9 cellular contexts compared by ENCODE assay signal in genomic region chr13:49620170-49620621, GRCh38. TPM values are rescaled to one million over a fixed set of nuclear protein-coding genes. Genes with fewer than 3 reads are reported as not detected.
DNase-seq lines count a peak whose midpoint lies in the region; ATAC-seq and TF ChIP-seq lines count a peak whose summit lies in the region.
"Had no signal": no experiment of that assay in that cellular context is flagged by ENCODE, and none has a peak within 500 bp of the region (broad histone marks: within the 10 kb centered on the region; RNA-seq: fewer than 3 reads in every experiment).

No MANE protein-coding gene starts in this region.

- ATAC-seq in HG02884 (IDR thresholded peaks at IDR 0.05; ENCODE audit: unreplicated experiment) (peak; percentile 77), T-helper 17 cell (no peak), HG03460 (IDR thresholded peaks at IDR 0.05; ENCODE audit: unreplicated experiment) (no peak)

- H3K27ac Mint-ChIP-seq in activated naive CD4-positive, alpha-beta T cell treated with anti-CD3 and anti-CD28 coated beads for 36 hours, result no peak overlapping the region
- peak overlapping the region; percentile 11 for H3K27ac Mint-ChIP-seq in T-helper 17 cell

- H3K4me1 ChIP-seq in testis, result peaks cover 10% of the 10 kb centered on the region
- H3K4me1 ChIP-seq in sigmoid colon, result peaks cover 0 to 11% (median 5%) of the 10 kb centered on the region in 4 donors

- H3K27me3 ChIP-seq in testis, result no peaks in the 10 kb centered on the region
- H3K27me3 ChIP-seq in sigmoid colon, result no peaks in the 10 kb centered on the region

- H3K4me1 Mint-ChIP-seq in activated naive CD4-positive, alpha-beta T cell treated with anti-CD3 and anti-CD28 coated beads for 36 hours (ENCODE audit: low read depth), result peaks cover 3% of the 10 kb centered on the region
- no peaks in the 10 kb centered on the region for H3K4me1 Mint-ChIP-seq in T-helper 17 cell

- DNase-seq in activated naive CD4-positive, alpha-beta T cell treated with anti-CD3 and anti-CD28 coated beads for 36 hours, result peak; percentile 14
- no peak for DNase-seq in activated naive CD4-positive, alpha-beta T cell treated with Interleukin-2 at 50 U/mL for 16 hours
- DNase-seq in T-helper 17 cell (no peak), testis (peak; percentile 52), hepatic stellate cell (ENCODE audit: low spot score) (no peak), sigmoid colon (no peak)
- DNase-seq: stimulated activated CD4-positive, alpha-beta T cell treated with anti-CD3 and anti-CD28 coated beads, Interleukin-15, amount 100 ng/mL, for 24 hours had no signal

- TF ChIP-seq EP300 in sigmoid colon (IDR thresholded peaks at IDR 0.05), result no peak

- CTCF ChIA-PET in activated naive CD4-positive, alpha-beta T cell treated with anti-CD3 and anti-CD28 coated beads for 36 hours (lab: Charles Lee), result no interaction called here

- H3K27me3 Mint-ChIP-seq in activated naive CD4-positive, alpha-beta T cell treated with anti-CD3 and anti-CD28 coated beads for 36 hours (ENCODE audit: low read depth), result peaks cover 4% of the 10 kb centered on the region
- peaks cover 11% of the 10 kb centered on the region for H3K27me3 Mint-ChIP-seq in T-helper 17 cell

- no peaks in the 10 kb centered on the region for H3K9me3 Mint-ChIP-seq in activated naive CD4-positive, alpha-beta T cell treated with anti-CD3 and anti-CD28 coated beads for 36 hours

- TF ChIP-seq POLR2A in testis (IDR thresholded peaks at IDR 0.05) (no peak), sigmoid colon (IDR thresholded peaks at IDR 0.05) (no peak)

- no peaks in the 10 kb centered on the region for H3K36me3 Mint-ChIP-seq in activated naive CD4-positive, alpha-beta T cell treated with anti-CD3 and anti-CD28 coated beads for 36 hours (ENCODE audit: low read depth)
- no peaks in the 10 kb centered on the region for H3K36me3 Mint-ChIP-seq in T-helper 17 cell (ENCODE audit: low read depth)

- WGBS in testis, 2 donors, result 52 to 59% methylated on average over 15 to 22 of the region's 22 CpGs
- 52 to 63% methylated on average over 22 of the region's 22 CpGs for WGBS in sigmoid colon, 2 donors

- H3K36me3 ChIP-seq in testis (ENCODE audit: low read depth, missing control alignments), result no peaks in the 10 kb centered on the region
- no peaks in the 10 kb centered on the region for H3K36me3 ChIP-seq in sigmoid colon

- peak overlapping the region; percentile 4 to 31 for H3K4me3 ChIP-seq in testis
- no peak overlapping the region for H3K4me3 ChIP-seq in sigmoid colon

- TF ChIP-seq CTCF in testis (IDR thresholded peaks at IDR 0.05) (no peak), sigmoid colon (IDR thresholded peaks at IDR 0.05) (no peak)

- H3K9me3 ChIP-seq in T-helper 17 cell (ENCODE audit: control insufficient read depth, low read length, poor library complexity, severe bottlenecking) (no peaks in the 10 kb centered on the region), testis (no peaks in the 10 kb centered on the region), sigmoid colon (no peaks in the 10 kb centered on the region)

- H3K27ac ChIP-seq in testis (no peak overlapping the region), sigmoid colon (no peak overlapping the region)

- intact Hi-C loops in activated naive CD4-positive, alpha-beta T cell treated with anti-CD3 and anti-CD28 coated beads for 36 hours (cut with micrococcal nuclease), result no loop called here
- intact Hi-C loops in testis (cut with DNase I; ENCODE audit: low total_unique reads), result no loop called here
- intact Hi-C loops in sigmoid colon (cut with DNase I), result no loop called here

- H3K4me3 Mint-ChIP-seq in activated naive CD4-positive, alpha-beta T cell treated with anti-CD3 and anti-CD28 coated beads for 36 hours, result no peak overlapping the region
- H3K4me3 Mint-ChIP-seq in T-helper 17 cell, result no peak overlapping the region

RNA-seq across cellular contexts. Expression of gene ARL11, which starts 8.1 kb away (rescaled TPM):
- total RNA-seq in activated naive CD4-positive, alpha-beta T cell treated with anti-CD3 and anti-CD28 coated beads for 36 hours, result under 1 TPM; 0.62 to 0.72 TPM
- total RNA-seq in T-helper 17 cell (under 1 TPM in 1 of 2 donors, not detected in 1; 0.22 TPM), testis (under 1 TPM; 0.25 to 0.47 TPM), sigmoid colon (1 to 10 TPM in 2 of 4 donors, under 1 TPM in 2; 0.33 to 1.8 (median 0.83) TPM)
- polyA plus RNA-seq in testis (ENCODE audit: insufficient read depth, low read depth, low replicate concordance) (0.62 TPM), sigmoid colon (1 to 10 TPM; 1.2 to 2.7 (median 1.8) TPM)

RNA-seq across cellular contexts. Expression of gene RCBTB1, which starts 34.8 kb away (rescaled TPM):
- 10 to 100 TPM; 17.8 to 19.2 TPM for total RNA-seq in activated naive CD4-positive, alpha-beta T cell treated with anti-CD3 and anti-CD28 coated beads for 36 hours
- 10 to 100 TPM; 20.2 to 23.0 TPM for total RNA-seq in T-helper 17 cell
- 10 to 100 TPM; 20.5 to 32.8 TPM for total RNA-seq in testis
- polyA plus RNA-seq in testis (ENCODE audit: insufficient read depth, low read depth, low replicate concordance), result 14.4 TPM
- 10 to 100 TPM; 10.2 to 20.7 (median 12.5) TPM for total RNA-seq in sigmoid colon
- polyA plus RNA-seq in sigmoid colon, result 1 to 10 TPM; 4.2 to 7.1 (median 5.4) TPM

Comparison
In these comparisons a context has a peak if more than half of its experiments do, and no peak if none do; other contexts are left out.
1. DNase-seq: peak in activated naive CD4-positive, alpha-beta T cell treated with anti-CD3 and anti-CD28 coated beads for 36 hours (single experiment) and testis (single experiment); none in activated naive CD4-positive, alpha-beta T cell treated with Interleukin-2 at 50 U/mL for 16 hours (single experiment), T-helper 17 cell (0 of 3), hepatic stellate cell (single experiment) and sigmoid colon (single experiment).
2. H3K4me3 ChIP-seq: peak in testis (2 of 2); none in sigmoid colon (0 of 4).